ENCODE assay signal across 8 cellular contexts in genomic region chr5:11719888-11720481, GRCh38.
A peak's percentile ranks its signal among the peaks of the same experiment; 100 is the strongest.
DNase-seq lines count a peak whose midpoint lies in the region; ATAC-seq and TF ChIP-seq lines count a peak whose summit lies in the region.

No MANE protein-coding gene starts in this region.

- H3K9me3 ChIP-seq in mucosa of descending colon: no peaks in the 10 kb centered on the region

- no peaks in the 10 kb centered on the region for H3K4me1 ChIP-seq in mucosa of descending colon (ENCODE audit: low read depth)

- no peaks in the 10 kb centered on the region for H3K27me3 Mint-ChIP-seq in activated CD8-positive, alpha-beta memory T cell treated with anti-CD3 and anti-CD28 coated beads, Interleukin-2, amount 10 ng/mL, durations not matched to agents 7 days and 5 days

- H3K36me3 Mint-ChIP-seq in activated CD8-positive, alpha-beta memory T cell treated with anti-CD3 and anti-CD28 coated beads, Interleukin-2, amount 10 ng/mL, durations not matched to agents 7 days and 5 days: no peaks in the 10 kb centered on the region

- ATAC-seq in HG03354 (IDR thresholded peaks at IDR 0.05; ENCODE audit: poor library complexity, severe bottlenecking, unreplicated experiment) (peak; percentile 51), mucosa of descending colon (peak; percentile 55), GM19395 (IDR thresholded peaks at IDR 0.05; ENCODE audit: unreplicated experiment) (no peak)
- no peak for ATAC-seq in activated CD8-positive, alpha-beta memory T cell treated with anti-CD3 and anti-CD28 coated beads, Interleukin-2, amount 10 ng/mL, durations not matched to agents 7 days and 5 days

- H3K36me3 ChIP-seq in mucosa of descending colon (ENCODE audit: low read depth): no peaks in the 10 kb centered on the region

- H3K4me1 Mint-ChIP-seq in activated CD8-positive, alpha-beta memory T cell treated with anti-CD3 and anti-CD28 coated beads, Interleukin-2, amount 10 ng/mL, durations not matched to agents 7 days and 5 days: no peaks in the 10 kb centered on the region

- no peak overlapping the region for H3K27ac Mint-ChIP-seq in activated CD8-positive, alpha-beta memory T cell treated with anti-CD3 and anti-CD28 coated beads, Interleukin-2, amount 10 ng/mL, durations not matched to agents 7 days and 5 days

- no peak overlapping the region for H3K4me3 ChIP-seq in mucosa of descending colon

- no peak overlapping the region for H3K4me3 Mint-ChIP-seq in activated CD8-positive, alpha-beta memory T cell treated with anti-CD3 and anti-CD28 coated beads, Interleukin-2, amount 10 ng/mL, durations not matched to agents 7 days and 5 days

- intact Hi-C loops in mucosa of descending colon (cut with DNase I, micrococcal nuclease): no loop called here

- peak; percentile 66 for DNase-seq in Daoy (ENCODE audit: low read depth)
- peak; percentile 3 for DNase-seq in NCI-H82 treated with DMSO at 0.1 percent for 48 hours (lab: John Stamatoyannopoulos, UW; ENCODE audit: unreplicated experiment)
- peak; percentile 46 for DNase-seq in cerebellar cortex (ENCODE audit: low spot score)
- DNase-seq in mucosa of descending colon: peak in 1 of 3 donors; percentile 71
- no peak for DNase-seq in activated naive CD4-positive, alpha-beta T cell treated with anti-CD3 and anti-CD28 coated beads, Interleukin-2, amount 50 U/mL, for 16 hours
- DNase-seq in activated CD8-positive, alpha-beta memory T cell treated with anti-CD3 and anti-CD28 coated beads, Interleukin-2, amount 10 ng/mL, durations not matched to agents 7 days and 5 days: no peak

- H3K9me3 Mint-ChIP-seq in activated CD8-positive, alpha-beta memory T cell treated with anti-CD3 and anti-CD28 coated beads, Interleukin-2, amount 10 ng/mL, durations not matched to agents 7 days and 5 days (ENCODE audit: low read depth): no peaks in the 10 kb centered on the region

- no peak for TF ChIP-seq CTCF in mucosa of descending colon (IDR thresholded peaks at IDR 0.05)

- CTCF ChIA-PET in activated CD8-positive, alpha-beta memory T cell treated with anti-CD3 and anti-CD28 coated beads, Interleukin-2, amount 10 ng/mL, durations not matched to agents 7 days and 5 days (lab: Charles Lee): no interaction called here

Comparison
In these comparisons a context has a peak if more than half of its experiments do, and no peak if none do; other contexts are left out.
1. DNase-seq: peak in Daoy (single experiment), NCI-H82 treated with DMSO at 0.1 percent for 48 hours (single experiment) and cerebellar cortex (single experiment); none in activated naive CD4-positive, alpha-beta T cell treated with anti-CD3 and anti-CD28 coated beads, Interleukin-2, amount 50 U/mL, for 16 hours (single experiment) and activated CD8-positive, alpha-beta memory T cell treated with anti-CD3 and anti-CD28 coated beads, Interleukin-2, amount 10 ng/mL, durations not matched to agents 7 days and 5 days (single experiment).
2. ATAC-seq: peak in HG03354 (single experiment) and mucosa of descending colon (single experiment); none in GM19395 (single experiment) and activated CD8-positive, alpha-beta memory T cell treated with anti-CD3 and anti-CD28 coated beads, Interleukin-2, amount 10 ng/mL, durations not matched to agents 7 days and 5 days (single experiment).